In the genomic region with DNA sequence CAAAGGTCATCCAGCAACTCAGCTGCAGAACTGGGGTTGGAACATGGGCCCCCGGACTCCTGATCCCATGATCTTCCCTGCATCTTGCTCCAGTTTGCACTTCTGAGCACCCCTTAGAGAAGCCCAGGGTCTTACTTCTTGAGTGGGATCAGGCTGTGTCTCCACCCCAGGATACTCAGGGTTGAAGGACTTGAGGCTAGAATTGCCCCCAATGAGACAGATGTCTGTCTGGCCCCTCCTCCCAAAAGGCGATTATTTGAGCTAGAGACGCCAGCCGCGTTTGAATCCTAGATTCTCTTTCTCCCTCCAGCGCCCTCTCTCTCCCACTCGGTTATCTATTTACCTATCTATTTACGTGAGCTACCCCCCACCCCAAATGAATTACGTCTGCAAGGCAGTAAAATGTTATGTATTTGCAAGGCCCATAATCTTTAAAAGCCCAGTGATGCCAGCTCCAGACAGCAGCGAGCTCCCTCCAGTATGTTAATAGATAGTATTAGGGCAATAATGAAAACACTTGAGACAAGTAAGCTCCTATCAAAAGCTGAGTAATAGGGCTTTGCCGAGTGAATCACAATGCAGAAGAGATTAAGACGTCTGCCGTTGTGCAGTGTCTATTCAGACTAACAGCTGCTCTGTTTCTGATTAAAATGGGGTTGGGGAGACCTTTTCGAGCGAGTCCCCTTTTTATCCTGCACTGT, we compare ENCODE assay signal across 16 cellular contexts. TPM values are rescaled to one million over a fixed set of nuclear protein-coding genes. Genes with fewer than 3 reads are reported as not detected.
DNase-seq lines count a peak whose midpoint lies in the region; TF ChIP-seq lines count a peak whose summit lies in the region.
"Had no signal": no experiment of that assay in that cellular context is flagged by ENCODE, and none has a peak within 500 bp of the region (broad histone marks: within the 10 kb centered on the region; RNA-seq: fewer than 3 reads in every experiment).

No MANE protein-coding gene starts in this region.

- no peaks in the 10 kb centered on the region; the same call in 1 of the 2 replicates for H3K9me3 ChIP-seq in AG04450 (ENCODE audit: control insufficient read depth, insufficient read depth, low read length)
- H3K9me3 ChIP-seq in HEK293 (ENCODE audit: control insufficient read depth, insufficient read depth, low read depth, low read length), result no peaks in the 10 kb centered on the region
- H3K9me3 ChIP-seq in effector memory CD4-positive, alpha-beta T cell (ENCODE audit: control insufficient read depth, low read length), result no peaks in the 10 kb centered on the region
- H3K9me3 ChIP-seq: adrenal gland, spleen had no signal

- POLR2A ChIA-PET in AG04450 (lab: Yijun Ruan, JAX) (interaction anchor here (0.7 to 0.8 kb wide), 2 partner anchors 311 to 351 kb away, joined by 3 read pairs; no protein-coding TSS in a partner anchor), HEK293 (lab: Yijun Ruan, JAX) (interaction anchor here (0.7 kb wide), 1 partner anchor 192 kb away, joined by 3 read pairs; no protein-coding TSS in a partner anchor)

- TF ChIP-seq CTCF in AG04450 (IDR thresholded peaks at IDR 0.05; ENCODE audit: low read depth, low read length), result no peak
- TF ChIP-seq CTCF in HEK293 (tag by site-specific recombination; IDR thresholded peaks at IDR 0.05), result no peak
- no peak for TF ChIP-seq CTCF in fibroblast of villous mesenchyme (IDR thresholded peaks at IDR 0.05; ENCODE audit: insufficient read depth, low read depth, low read length)

- no peaks in the 10 kb centered on the region for H3K36me3 ChIP-seq in HEK293 (ENCODE audit: control insufficient read depth in 2 of 2, insufficient read depth in 1 of 2, low read length in 2 of 2)
- H3K36me3 ChIP-seq in effector memory CD4-positive, alpha-beta T cell (ENCODE audit: control insufficient read depth, insufficient read depth, low read length), result no peaks in the 10 kb centered on the region
- H3K36me3 ChIP-seq: adrenal gland, spleen had no signal

- H3K27ac ChIP-seq in AG04450 (ENCODE audit: low read depth, low read length) (no peak overlapping the region), HEK293 (ENCODE audit: extremely low read depth, low read depth, low read length) (no peak overlapping the region)
- H3K27ac ChIP-seq in effector memory CD4-positive, alpha-beta T cell (ENCODE audit: insufficient read depth, low read length, poor library complexity, severe bottlenecking), result no peak overlapping the region
- H3K27ac ChIP-seq: adrenal gland, KMS-11, spleen had no signal

- DNase-seq in AG04450 (ENCODE audit: low read depth, low spot score), result peak; percentile 10
- peak; percentile 100 for DNase-seq in NCI-H82 treated with DMSO at 0.1 percent for 48 hours (lab: John Stamatoyannopoulos, UW; ENCODE audit: unreplicated experiment)
- peak; percentile 6 for DNase-seq in fibroblast of villous mesenchyme (ENCODE audit: low read depth)
- DNase-seq in activated CD4-positive, alpha-beta T cell treated with anti-CD3 and anti-CD28 coated beads, Interleukin-2, amount 50 U/mL, for 48 hours, result no peak
- DNase-seq in NCI-H2107 treated with DMSO at 0.1 percent for 48 hours (lab: John Stamatoyannopoulos, UW; ENCODE audit: unreplicated experiment), result no peak
- DNase-seq in effector memory CD4-positive, alpha-beta T cell, result no peak
- DNase-seq in RPMI8226, result no peak
- DNase-seq: ACHN, adrenal gland, Calu3, NCI-H2029, occipital lobe, spleen, substantia nigra had no signal

- H3K27me3 ChIP-seq in AG04450 (ENCODE audit: control insufficient read depth, insufficient read depth, low read length), result peaks cover 8% of the 10 kb centered on the region
- H3K27me3 ChIP-seq in effector memory CD4-positive, alpha-beta T cell (replicated peaks; ENCODE audit: control insufficient read depth, insufficient read depth, low read length, poor library complexity, severe bottlenecking), result no peaks in the 10 kb centered on the region
- H3K27me3 ChIP-seq: adrenal gland, spleen had no signal

- H3K4me3 ChIP-seq in AG04450 (ENCODE audit: low read depth, low read length), result no peak overlapping the region
- no peak overlapping the region for H3K4me3 ChIP-seq in HEK293 (ENCODE audit: low read depth, low read length)
- H3K4me3 ChIP-seq in fibroblast of villous mesenchyme (ENCODE audit: low read depth, low read length), result no peak overlapping the region
- no peak overlapping the region for H3K4me3 ChIP-seq in effector memory CD4-positive, alpha-beta T cell (ENCODE audit: insufficient read depth, low read depth, low read length, poor library complexity, severe bottlenecking)
- H3K4me3 ChIP-seq: adrenal gland, spleen had no signal

- no peaks in the 10 kb centered on the region for H3K4me1 ChIP-seq in HEK293 (ENCODE audit: control insufficient read depth, insufficient read depth, low read length)
- no peaks in the 10 kb centered on the region for H3K4me1 ChIP-seq in effector memory CD4-positive, alpha-beta T cell (ENCODE audit: control insufficient read depth, insufficient read depth, low read length, poor library complexity, severe bottlenecking)
- H3K4me1 ChIP-seq: spleen had no signal

- CTCF ChIA-PET in AG04450 (lab: Charles Lee) (interaction anchor here (0.8 to 2.6 kb wide), 4 partner anchors 32 to 202 kb away, joined by 3 to 10 read pairs (median 6); no protein-coding TSS in a partner anchor), HEK293 (lab: Yijun Ruan, JAX) (interaction anchor here (0.5 to 7.6 kb wide), 18 partner anchors 8 to 409 kb away, joined by 3 to 49 read pairs (median 3); a partner anchor contains a TSS)

TF ChIP-seq in HEK293, 187 proteins besides CTCF, POLR2A, EP300 and RAD21:
- TF ChIP-seq KLF1 (tag by site-specific recombination; IDR thresholded peaks at IDR 0.05), result no peak
- TF ChIP-seq FEZF1 (tag by site-specific recombination; IDR thresholded peaks at IDR 0.05), result no peak
- TF ChIP-seq, protein P1, sequence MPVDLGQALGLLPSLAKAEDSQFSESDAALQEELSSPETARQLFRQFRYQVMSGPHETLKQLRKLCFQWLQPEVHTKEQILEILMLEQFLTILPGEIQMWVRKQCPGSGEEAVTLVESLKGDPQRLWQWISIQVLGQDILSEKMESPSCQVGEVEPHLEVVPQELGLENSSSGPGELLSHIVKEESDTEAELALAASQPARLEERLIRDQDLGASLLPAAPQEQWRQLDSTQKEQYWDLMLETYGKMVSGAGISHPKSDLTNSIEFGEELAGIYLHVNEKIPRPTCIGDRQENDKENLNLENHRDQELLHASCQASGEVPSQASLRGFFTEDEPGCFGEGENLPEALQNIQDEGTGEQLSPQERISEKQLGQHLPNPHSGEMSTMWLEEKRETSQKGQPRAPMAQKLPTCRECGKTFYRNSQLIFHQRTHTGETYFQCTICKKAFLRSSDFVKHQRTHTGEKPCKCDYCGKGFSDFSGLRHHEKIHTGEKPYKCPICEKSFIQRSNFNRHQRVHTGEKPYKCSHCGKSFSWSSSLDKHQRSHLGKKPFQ (tag by site-specific recombination; IDR thresholded peaks at IDR 0.05), result no peak
- TF ChIP-seq, protein P2, sequence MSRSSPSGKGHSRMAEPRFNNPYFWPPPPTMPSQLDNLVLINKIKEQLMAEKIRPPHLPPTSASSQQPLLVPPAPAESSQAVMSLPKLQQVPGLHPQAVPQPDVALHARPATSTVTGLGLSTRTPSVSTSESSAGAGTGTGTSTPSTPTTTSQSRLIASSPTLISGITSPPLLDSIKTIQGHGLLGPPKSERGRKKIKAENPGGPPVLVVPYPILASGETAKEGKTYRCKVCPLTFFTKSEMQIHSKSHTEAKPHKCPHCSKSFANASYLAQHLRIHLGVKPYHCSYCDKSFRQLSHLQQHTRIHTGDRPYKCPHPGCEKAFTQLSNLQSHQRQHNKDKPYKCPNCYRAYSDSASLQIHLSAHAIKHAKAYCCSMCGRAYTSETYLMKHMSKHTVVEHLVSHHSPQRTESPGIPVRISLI (tag by site-specific recombination; IDR thresholded peaks at IDR 0.05), result no peak
- TF ChIP-seq ZBTB21 (tag by site-specific recombination; IDR thresholded peaks at IDR 0.05), result 0 out of 2 replicates have a peak, but pooled peaks have one; percentile 13

RNA-seq across cellular contexts. Expression of a gene that starts 46.3 kb away (rescaled TPM):
- not detected in 2 replicates for polyA plus RNA-seq in AG04450 (2011; rRNA removed)
- not detected in 2 replicates for polyA minus RNA-seq in AG04450 (2011; rRNA and poly(A)+ RNA removed)
- total RNA-seq in fibroblast of villous mesenchyme, result not detected in 2 replicates

Comparison
In these comparisons a context has a peak if more than half of its experiments do, and no peak if none do; other contexts are left out.
1. DNase-seq: peak in AG04450 (single experiment), NCI-H82 treated with DMSO at 0.1 percent for 48 hours (single experiment) and fibroblast of villous mesenchyme (single experiment); none in activated CD4-positive, alpha-beta T cell treated with anti-CD3 and anti-CD28 coated beads, Interleukin-2, amount 50 U/mL, for 48 hours (0 of 2), NCI-H2107 treated with DMSO at 0.1 percent for 48 hours (single experiment), effector memory CD4-positive, alpha-beta T cell (0 of 3) and RPMI8226 (single experiment).